36 cellular contexts compared by ENCODE assay signal in genomic region chr2:148704247-148704646, GRCh38.
"Had no signal": no experiment of that assay in that cellular context is flagged by ENCODE, and none has a peak within 500 bp of the region (broad histone marks: within the 10 kb centered on the region; RNA-seq: fewer than 3 reads in every experiment).

No MANE protein-coding gene starts in this region.

- H3K4me3 Mint-ChIP-seq: activated CD4-positive, alpha-beta memory T cell treated with anti-CD3 and anti-CD28 coated beads, Interleukin-2, amount 10 ng/mL, durations not matched to agents 7 days and 5 days; activated T-cell treated with anti-CD3 and anti-CD28 coated beads, Interleukin-2, amount 50 U/mL, for 4 hours; central memory CD8-positive, alpha-beta T cell; naive thymus-derived CD8-positive, alpha-beta T cell; neural crest cell; stimulated activated effector memory CD8-positive, alpha-beta T cell treated with anti-CD3 and anti-CD28 coated beads, Interleukin-12 subunit alpha, Interleukin-12 subunit beta, amount 100 ng/mL, for 72 hours; stimulated activated naive CD8-positive, alpha-beta T cell treated with anti-CD3 and anti-CD28 coated beads, Interleukin-15, Interleukin-2, amounts not matched to agents 100 ng/mL and 50 ng/mL, for 24 hours had no signal

- H3K27ac ChIP-seq: epithelial cell of prostate, esophagus squamous epithelium, gastroesophageal sphincter, hepatocyte, pancreas, psoas muscle, sigmoid colon, thoracic aorta, VCaP had no signal

- H3K4me1 Mint-ChIP-seq: neural crest cell had no signal

- H3K4me2 ChIP-seq: hepatocyte had no signal

- FAIRE-seq: bronchial epithelial cell, colon, endometrium, kidney, pancreas, small intestine, TTC549, urothelium cell line had no signal

- ATAC-seq: activated CD4-positive, CD25-positive, alpha-beta regulatory T cell treated with anti-CD3 and anti-CD28 coated beads, Interleukin-2, amount 50 U/mL, for 24 hours; activated naive CD4-positive, alpha-beta T cell treated with anti-CD3 and anti-CD28 coated beads, Interleukin-2, amount 50 U/mL, for 72 hours; activated T-cell treated with anti-CD3 and anti-CD28 coated beads, Interleukin-2, amount 50 U/mL, for 4 hours; gastroesophageal sphincter; left colon; naive thymus-derived CD8-positive, alpha-beta T cell; pancreas; psoas muscle; stimulated activated effector memory CD8-positive, alpha-beta T cell treated with anti-CD3 and anti-CD28 coated beads, Interleukin-12 subunit alpha, Interleukin-12 subunit beta, amount 100 ng/mL, for 72 hours had no signal

- H3K27me3 ChIP-seq: esophagus squamous epithelium, gastroesophageal sphincter, hepatocyte, pancreas, sigmoid colon had no signal

- H3K36me3 ChIP-seq: pancreas, thoracic aorta had no signal

- H3K9me3 ChIP-seq: pancreas had no signal

- H3K4me1 ChIP-seq: esophagus squamous epithelium, gastroesophageal sphincter, pancreas, psoas muscle, sigmoid colon had no signal

- H3K4me3 ChIP-seq: esophagus squamous epithelium, gastroesophageal sphincter, hepatocyte, pancreas, psoas muscle, sigmoid colon, thoracic aorta had no signal

- DNase-seq: activated CD4-positive, alpha-beta memory T cell treated with anti-CD3 and anti-CD28 coated beads, Interleukin-2, amount 10 ng/mL, durations not matched to agents 7 days and 5 days; activated CD4-positive, alpha-beta T cell treated with anti-CD3 and anti-CD28 coated beads for 48 hours; activated CD8-positive, alpha-beta memory T cell treated with anti-CD3 and anti-CD28 coated beads, Interleukin-2, amount 50 U/mL, for 48 hours; activated naive CD4-positive, alpha-beta T cell; activated T-cell treated with anti-CD3 and anti-CD28 coated beads, Interleukin-2, amount 50 U/mL, for 4 hours; dermis blood vessel endothelial cell; effector CD8-positive, alpha-beta T cell; esophagus squamous epithelium; kidney; left colon; midbrain; naive thymus-derived CD8-positive, alpha-beta T cell; nucleus accumbens; pancreas; psoas muscle; sigmoid colon; small intestine; stimulated activated CD4-positive, alpha-beta T cell treated with anti-CD3 and anti-CD28 coated beads, Interleukin-4, amount 100 ng/mL, for 24 hours; T-helper 9 cell; trophoblast cell had no signal

- H3K27ac Mint-ChIP-seq: activated CD4-positive, alpha-beta memory T cell treated with anti-CD3 and anti-CD28 coated beads, Interleukin-2, amount 10 ng/mL, durations not matched to agents 7 days and 5 days; stimulated activated effector memory CD8-positive, alpha-beta T cell treated with anti-CD3 and anti-CD28 coated beads, Interleukin-12 subunit alpha, Interleukin-12 subunit beta, amount 100 ng/mL, for 72 hours; stimulated activated naive CD8-positive, alpha-beta T cell treated with anti-CD3 and anti-CD28 coated beads, Interleukin-15, Interleukin-2, amounts not matched to agents 100 ng/mL and 50 ng/mL, for 24 hours had no signal

- H2AFZ ChIP-seq: hepatocyte had no signal

- H3K27me3 Mint-ChIP-seq: activated CD4-positive, alpha-beta memory T cell treated with anti-CD3 and anti-CD28 coated beads, Interleukin-2, amount 10 ng/mL, durations not matched to agents 7 days and 5 days; central memory CD8-positive, alpha-beta T cell; naive thymus-derived CD8-positive, alpha-beta T cell; stimulated activated naive CD8-positive, alpha-beta T cell treated with anti-CD3 and anti-CD28 coated beads, Interleukin-15, Interleukin-2, amounts not matched to agents 100 ng/mL and 50 ng/mL, for 24 hours had no signal
